Comparison of ENCODE assay signal across 17 cellular contexts in the genomic region with DNA sequence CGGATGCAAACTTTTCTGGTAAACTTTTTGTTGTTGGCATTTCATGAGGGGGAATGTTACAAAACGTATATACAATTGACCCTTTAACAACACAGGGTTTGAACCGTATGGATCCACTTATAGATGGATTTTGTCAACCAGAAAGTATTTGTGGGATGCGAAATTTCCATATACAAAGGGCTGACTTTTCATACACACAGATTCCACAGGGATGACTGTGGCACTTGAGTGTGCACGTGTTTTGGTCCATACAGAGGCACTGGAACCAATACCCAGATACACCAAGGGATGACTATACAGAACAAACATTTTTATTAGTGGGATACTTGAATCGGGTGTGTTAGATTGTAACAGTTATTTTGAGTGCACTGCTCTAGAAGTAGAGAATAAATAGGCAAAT. TPM values are rescaled to one million over a fixed set of nuclear protein-coding genes. Genes with fewer than 3 reads are reported as not detected.
DNase-seq lines count a peak whose midpoint lies in the region; ATAC-seq and TF ChIP-seq lines count a peak whose summit lies in the region.
"Had no signal": no experiment of that assay in that cellular context is flagged by ENCODE, and none has a peak within 500 bp of the region (broad histone marks: within the 10 kb centered on the region; RNA-seq: fewer than 3 reads in every experiment).

No MANE protein-coding gene starts in this region.

- H3K27ac ChIP-seq in left lung (no peak overlapping the region), tibial nerve (no peak overlapping the region)
- H3K27ac ChIP-seq: neutrophil had no signal

- no peak for TF ChIP-seq RAD21 in Ishikawa (IDR thresholded peaks at IDR 0.05; ENCODE audit: low read depth)

- 70 to 73% methylated on average over 6 of the region's 6 CpGs for WGBS in tibial nerve, 2 donors

- TF ChIP-seq CTCF in AG09309 (IDR thresholded peaks at IDR 0.05; ENCODE audit: control insufficient read depth, insufficient read depth, low read depth, low read length, missing control alignments) (no peak), astrocyte of the spinal cord (IDR thresholded peaks at IDR 0.05; ENCODE audit: low read depth, low read length) (no peak), left lung (IDR thresholded peaks at IDR 0.05) (no peak), tibial nerve (IDR thresholded peaks at IDR 0.05) (no peak)

- H3K27me3 ChIP-seq in left lung (no peaks in the 10 kb centered on the region), tibial nerve (no peaks in the 10 kb centered on the region)
- H3K27me3 ChIP-seq: heart right ventricle, neutrophil had no signal

- no peak overlapping the region for H3K4me3 ChIP-seq in AG09309 (ENCODE audit: control insufficient read depth, low read depth, low read length)
- H3K4me3 ChIP-seq in astrocyte of the spinal cord (ENCODE audit: low read depth, low read length) = no peak overlapping the region
- H3K4me3 ChIP-seq in left lung = no peak overlapping the region
- H3K4me3 ChIP-seq in tibial nerve = no peak overlapping the region
- H3K4me3 ChIP-seq: heart right ventricle had no signal

- no peak for TF ChIP-seq POLR2A in tibial nerve (IDR thresholded peaks at IDR 0.05)

- peaks cover 7 to 13% of the 10 kb centered on the region in 2 donors for H3K4me1 ChIP-seq in left lung
- H3K4me1 ChIP-seq in tibial nerve = peaks cover 0 to 13% (median 0%) of the 10 kb centered on the region in 4 donors

- intact Hi-C loops in left lung (cut with DNase I) = no loop called here

- no peak for TF ChIP-seq EP300 in Ishikawa (IDR thresholded peaks at IDR 0.05; ENCODE audit: borderline replicate concordance)
- no peak for TF ChIP-seq EP300 in tibial nerve (IDR thresholded peaks at IDR 0.05)

- DNase-seq in AG09309 (ENCODE audit: low read depth) (peak; percentile 80), astrocyte of the spinal cord (ENCODE audit: low read depth, low spot score) (peak; percentile 83), left lung (no peak), tibial nerve (ENCODE audit: low spot score in 2 of 2) (no peak), NOMO-1 (lab: John Stamatoyannopoulos, UW; ENCODE audit: unreplicated experiment in 2 of 2) (no peak), NCI-H526 treated with DMSO at 0.1 percent for 48 hours (lab: John Stamatoyannopoulos, UW) (no peak)
- no peak for DNase-seq in effector CD4-positive, alpha-beta T cell
- DNase-seq: activated CD4-positive, alpha-beta T cell treated with anti-CD3 and anti-CD28 coated beads, Interleukin-2, amount 50 U/mL, for 1 hour; activated effector memory CD4-positive, alpha-beta T cell treated with anti-CD3 and anti-CD28 coated beads, Interleukin-2, amount 50 U/mL, for 16 hours; CD4-positive, CD25-positive, alpha-beta regulatory T cell; cortex of kidney; heart right ventricle; NCI-H1092; NCI-H82 had no signal

- in situ Hi-C loops in astrocyte of the spinal cord (cut with HindIII; ENCODE audit: low sequenced_read_pairs) = no loop called here

- H3K9me3 ChIP-seq in left lung (no peaks in the 10 kb centered on the region), tibial nerve (no peaks in the 10 kb centered on the region)
- H3K9me3 ChIP-seq: heart right ventricle, neutrophil had no signal

- peak; percentile 68 for ATAC-seq in left lung
- ATAC-seq: heart right ventricle had no signal

- no peaks in the 10 kb centered on the region for H3K36me3 ChIP-seq in left lung
- H3K36me3 ChIP-seq in tibial nerve = peaks cover 0 to 6% (median 0%) of the 10 kb centered on the region in 3 donors

TF ChIP-seq in Ishikawa, 13 proteins besides CTCF, POLR2A, EP300 and RAD21:
- TF ChIP-seq EGR1 (IDR thresholded peaks at IDR 0.05) (no peak), TEAD4 (IDR thresholded peaks at IDR 0.05) (peak; percentile 39; the same call in 1 of the 2 replicates), YY1 (IDR thresholded peaks at IDR 0.05; ENCODE audit: low read depth) (no peak)

RNA-seq across cellular contexts. Expression of gene CCT2, which starts 29.8 kb away (rescaled TPM):
- total RNA-seq in left lung = 100 to 1,000 TPM; 115 to 156 TPM
- total RNA-seq in tibial nerve = 100 to 1,000 TPM in 1 of 4 donors, 10 to 100 TPM in 3; 57.7 to 108 (median 72.7) TPM

RNA-seq across cellular contexts. Expression of gene LRRC10, which starts 55.2 kb away (rescaled TPM):
- total RNA-seq in left lung = not detected
- total RNA-seq in tibial nerve = not detected
- total RNA-seq: CD4-positive, CD25-positive, alpha-beta regulatory T cell; liver had no signal

Comparison
In these comparisons a context has a peak if more than half of its experiments do, and no peak if none do; other contexts are left out.
1. DNase-seq: peak in AG09309 (single experiment) and astrocyte of the spinal cord (single experiment); none in left lung (0 of 2), tibial nerve (0 of 2), NOMO-1 (0 of 2), effector CD4-positive, alpha-beta T cell (single experiment) and NCI-H526 treated with DMSO at 0.1 percent for 48 hours (single experiment).